31 cellular contexts compared by ENCODE assay signal in the genomic region with DNA sequence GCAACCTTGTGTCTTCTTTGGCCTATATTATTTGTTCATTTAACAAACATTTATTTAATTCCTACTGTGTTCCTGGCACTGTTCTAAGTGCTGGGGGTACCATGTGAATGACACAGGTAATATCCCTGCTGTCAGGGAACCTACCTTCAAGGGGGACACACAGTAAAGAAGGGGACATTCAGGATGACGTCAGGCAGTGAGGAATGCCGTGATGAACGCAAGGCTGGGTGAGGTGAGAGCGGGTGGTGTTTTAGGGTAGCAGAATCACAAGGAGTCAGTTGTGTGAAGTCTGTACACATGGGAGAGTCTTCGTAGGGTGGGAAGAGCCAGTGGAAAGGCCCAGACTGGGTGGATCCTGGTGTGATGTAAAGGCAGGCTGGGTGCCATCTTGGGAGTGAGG. TPM values are rescaled to one million over a fixed set of nuclear protein-coding genes. Genes with fewer than 3 reads are reported as not detected.
"Had no signal": no experiment of that assay in that cellular context is flagged by ENCODE, and none has a peak within 500 bp of the region (broad histone marks: within the 10 kb centered on the region; RNA-seq: fewer than 3 reads in every experiment).

No MANE protein-coding gene starts in this region.

- H3K36me3 ChIP-seq: adrenal gland, brain microvascular endothelial cell, heart left ventricle, neutrophil, WERI-Rb-1 had no signal

- H3K27ac ChIP-seq: brain microvascular endothelial cell, neutrophil, WERI-Rb-1 had no signal

- H3K9me3 ChIP-seq: adrenal gland, heart left ventricle, mucosa of descending colon, neutrophil had no signal

- H3K4me3 ChIP-seq: adrenal gland, heart left ventricle, mucosa of descending colon, skin epidermis had no signal

- ATAC-seq: activated CD4-positive, CD25-positive, alpha-beta regulatory T cell treated with anti-CD3 and anti-CD28 coated beads, Interleukin-2, amount 50 U/mL, for 24 hours; heart left ventricle; mucosa of descending colon; natural killer cell treated with Interleukin-12 subunit alpha and Interleukin-12 subunit beta and Interleukin-15 and Interleukin-18, amount 100 ng/mL, for 72 hours; sciatic nerve had no signal

- DNase-seq: activated CD4-positive, alpha-beta T cell treated with anti-CD3 and anti-CD28 coated beads for 48 hours; activated CD4-positive, alpha-beta T cell treated with anti-CD3 and anti-CD28 coated beads, Interleukin-2, amount 50 U/mL, for 48 hours; activated CD8-positive, alpha-beta memory T cell treated with anti-CD3 and anti-CD28 coated beads for 24 hours; activated effector memory CD4-positive, alpha-beta T cell treated with Interleukin-2 at 50 U/mL for 16 hours; activated naive CD4-positive, alpha-beta T cell treated with anti-CD3 and anti-CD28 coated beads for 36 hours; activated naive CD8-positive, alpha-beta T cell treated with anti-CD3 and anti-CD28 coated beads for 36 hours; adrenal gland; aorta; brain microvascular endothelial cell; central memory CD4-positive, alpha-beta T cell; effector memory CD4-positive, alpha-beta T cell; foreskin fibroblast; heart left ventricle; hypothalamus; immature natural killer cell; kidney; mucosa of descending colon; stimulated activated CD4-positive, alpha-beta T cell treated with anti-CD3 and anti-CD28 coated beads, Interleukin-12 subunit alpha, Interleukin-12 subunit beta, amount 100 ng/mL, for 4 hours; stimulated activated CD4-positive, alpha-beta T cell treated with anti-CD3 and anti-CD28 coated beads, Interleukin-4, amount 100 ng/mL, for 1 hour; SW 1271; T-helper 9 cell; WERI-Rb-1 had no signal

- FAIRE-seq: colon, kidney, TTC549 had no signal

- H3K27me3 ChIP-seq: adrenal gland, brain microvascular endothelial cell, heart left ventricle had no signal

RNA-seq across cellular contexts. Expression of a gene that starts 1.7 kb away (rescaled TPM):
- total RNA-seq: activated naive CD4-positive, alpha-beta T cell treated with anti-CD3 and anti-CD28 coated beads for 36 hours; activated naive CD8-positive, alpha-beta T cell treated with anti-CD3 and anti-CD28 coated beads for 36 hours; myocyte; natural killer cell treated with Interleukin-12 subunit alpha and Interleukin-12 subunit beta and Interleukin-15 and Interleukin-18, amount 100 ng/mL, for 72 hours; osteocyte had no signal

RNA-seq across cellular contexts. Expression of a gene that starts 41.9 kb away (rescaled TPM):
- total RNA-seq: activated naive CD4-positive, alpha-beta T cell treated with anti-CD3 and anti-CD28 coated beads for 36 hours; activated naive CD8-positive, alpha-beta T cell treated with anti-CD3 and anti-CD28 coated beads for 36 hours; natural killer cell treated with Interleukin-12 subunit alpha and Interleukin-12 subunit beta and Interleukin-15 and Interleukin-18, amount 100 ng/mL, for 72 hours had no signal
